Comparison of ENCODE assay signal across 1 cellular context in the genomic region with DNA sequence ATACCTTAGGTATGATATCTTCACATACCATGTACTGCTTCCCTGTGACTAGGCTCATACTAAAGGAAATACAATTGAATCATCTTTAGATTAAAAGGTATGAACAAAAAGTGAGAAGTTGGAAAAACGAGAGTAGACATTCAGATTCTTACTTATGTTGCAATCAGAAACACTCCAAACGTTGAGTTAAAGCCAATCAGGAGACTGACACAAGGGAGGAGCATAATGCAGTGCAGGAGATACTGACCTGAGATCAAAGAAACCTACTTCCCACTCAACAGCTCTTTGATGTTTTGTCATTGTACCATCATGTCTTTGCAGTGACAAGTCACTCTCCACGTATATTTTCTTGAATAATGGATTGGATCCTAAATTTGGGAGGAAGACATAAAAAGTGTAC.
TF ChIP-seq lines count a peak whose summit lies in the region.

No MANE protein-coding gene starts in this region.

TF ChIP-seq in HepG2, 621 proteins besides CTCF, POLR2A, EP300 and RAD21 (continued from another document):
- TF ChIP-seq, protein P1, sequence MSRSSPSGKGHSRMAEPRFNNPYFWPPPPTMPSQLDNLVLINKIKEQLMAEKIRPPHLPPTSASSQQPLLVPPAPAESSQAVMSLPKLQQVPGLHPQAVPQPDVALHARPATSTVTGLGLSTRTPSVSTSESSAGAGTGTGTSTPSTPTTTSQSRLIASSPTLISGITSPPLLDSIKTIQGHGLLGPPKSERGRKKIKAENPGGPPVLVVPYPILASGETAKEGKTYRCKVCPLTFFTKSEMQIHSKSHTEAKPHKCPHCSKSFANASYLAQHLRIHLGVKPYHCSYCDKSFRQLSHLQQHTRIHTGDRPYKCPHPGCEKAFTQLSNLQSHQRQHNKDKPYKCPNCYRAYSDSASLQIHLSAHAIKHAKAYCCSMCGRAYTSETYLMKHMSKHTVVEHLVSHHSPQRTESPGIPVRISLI (CRISPR knock-in tag; IDR thresholded peaks at IDR 0.05; ENCODE audit: borderline replicate concordance): no peak
- no peak for TF ChIP-seq ZBTB21 (CRISPR knock-in tag; IDR thresholded peaks at IDR 0.05)
- TF ChIP-seq SCMH1 (CRISPR knock-in tag; IDR thresholded peaks at IDR 0.05; ENCODE audit: borderline replicate concordance): no peak
- no peak for TF ChIP-seq KDM2A (CRISPR knock-in tag; IDR thresholded peaks at IDR 0.05; ENCODE audit: borderline replicate concordance, low read depth)
- no peak for TF ChIP-seq U2AF1 (optimal IDR thresholded peaks at IDR 0.05; ENCODE audit: low read depth, low read length)
- no peak for TF ChIP-seq NPAS2 (CRISPR knock-in tag; IDR thresholded peaks at IDR 0.05; ENCODE audit: borderline replicate concordance)
- 0 out of 2 replicates have a peak, but pooled peaks have one; percentile 9 for TF ChIP-seq CEBPB (IDR thresholded peaks at IDR 0.05; ENCODE audit: borderline replicate concordance, low read depth, low read length)
